Comparison of ENCODE assay signal across 8 cellular contexts in genomic region chr1:11735854-11736745, GRCh38. TPM values are rescaled to one million over a fixed set of nuclear protein-coding genes. Genes with fewer than 3 reads are reported as not detected.
DNase-seq lines count a peak whose midpoint lies in the region; ATAC-seq and TF ChIP-seq lines count a peak whose summit lies in the region.

Gene AGTRAP (plus strand): TSS chr1:11736136. CDS start chr1:11736209, 73 bp downstream.

- H3K27me3 ChIP-seq in mononuclear cell (ENCODE audit: insufficient read depth, low read length): no peaks in the 10 kb centered on the region

- H3K9me3 ChIP-seq in OCI-LY7 (ENCODE audit: low read length) (no peaks in the 10 kb centered on the region), mononuclear cell (ENCODE audit: low read depth, low read length) (no peaks in the 10 kb centered on the region)

- BruUV-seq in OCI-LY7 (replicated peaks; lab: Mats Ljungman, UMichigan): no TSS peak

- H4K20me1 ChIP-seq in OCI-LY7 (ENCODE audit: insufficient read depth, low read length): no peaks in the 10 kb centered on the region

- DNase-seq in Ammon's horn (ENCODE audit: low spot score) (peak; percentile 98), HUDEP-2 (lab: John Stamatoyannopoulos, UW; ENCODE audit: unreplicated experiment in 76 of 76) (peak in 75 of 76 experiments; percentile 36 to 93 (median 87)), OCI-LY7 (ENCODE audit: low spot score) (peak; percentile 93), activated T-cell treated with anti-CD3 and anti-CD28 coated beads for 24 hours (ENCODE audit: low read depth) (peak; percentile 81), epithelial cell of esophagus (ENCODE audit: low read depth) (peak; percentile 92)
- peak; percentile 85 to 90 for DNase-seq in stimulated activated CD8-positive, alpha-beta memory T cell treated with anti-CD3 and anti-CD28 coated beads, Interleukin-2, amount 100 ng/mL, for 48 hours (ENCODE audit: low read depth in 2 of 2)

- no peaks in the 10 kb centered on the region for H3K36me3 ChIP-seq in OCI-LY7 (ENCODE audit: insufficient read depth, low read length)

- CTCF ChIA-PET in OCI-LY7 (lab: Charles Lee; ENCODE audit: unreplicated experiment): interaction anchor here (0.5 kb wide), 1 partner anchor 67 kb away, joined by 5 read pairs; no protein-coding TSS in a partner anchor

- TF ChIP-seq CTCF in OCI-LY7 (conservative IDR thresholded peaks at IDR 0.05; ENCODE audit: low read length): peak; percentile 31
- no peak for TF ChIP-seq CTCF in epithelial cell of esophagus (IDR thresholded peaks at IDR 0.05; ENCODE audit: insufficient read depth, low read depth, low read length, missing control alignments)

- peak within 1 kb of the TSS; percentile 78 for H2AFZ ChIP-seq in OCI-LY7 (ENCODE audit: low read length)

- intact Hi-C loops in OCI-LY7 (cut with micrococcal nuclease; ENCODE audit: unreplicated experiment): loop anchor here (2.0 to 10.0 kb wide), 2 partner anchors 67 to 249 kb away; partner anchors contain the start of gene MFN2

- peak within 1 kb of the TSS; percentile 89 for H3K4me2 ChIP-seq in OCI-LY7 (ENCODE audit: low read length)

- no peaks in the 10 kb centered on the region; the same call in 1 of the 2 replicates for H3K79me2 ChIP-seq in OCI-LY7 (ENCODE audit: insufficient read depth, low read depth, low read length)

- H3K27ac ChIP-seq in OCI-LY7 (ENCODE audit: low read depth, low read length, poor library complexity, severe bottlenecking): peak within 1 kb of the TSS; percentile 48

- ATAC-seq in GM19351 (IDR thresholded peaks at IDR 0.05; ENCODE audit: unreplicated experiment): peak; percentile 74

- POLR2A ChIA-PET in OCI-LY7 (lab: Charles Lee): interaction anchor here (0.7 to 1.5 kb wide), 4 partner anchors 17 to 174 kb away, joined by 3 to 5 read pairs (median 3); no protein-coding TSS in a partner anchor

- H3K4me3 ChIP-seq in OCI-LY7 (ENCODE audit: low read depth, low read length, poor library complexity, severe bottlenecking) (peak within 1 kb of the TSS; percentile 81), epithelial cell of esophagus (ENCODE audit: low read length) (peak within 1 kb of the TSS; percentile 96), mononuclear cell (ENCODE audit: low read length) (peak within 1 kb of the TSS; percentile 96)

- no peaks in the 10 kb centered on the region for H3K9me2 ChIP-seq in OCI-LY7 (ENCODE audit: insufficient read depth, low read length)

- H3K4me1 ChIP-seq in OCI-LY7 (ENCODE audit: insufficient read depth, low read length, poor library complexity, severe bottlenecking) (peaks cover 17% of the 10 kb centered on the region), mononuclear cell (ENCODE audit: insufficient read depth, low read length) (peaks cover 84% of the 10 kb centered on the region)

RNA-seq across cellular contexts. Expression of gene AGTRAP, which starts in this region (rescaled TPM):
- 20.5 and 40.0 TPM in 2 replicates for total RNA-seq in OCI-LY7 (2014; rRNA removed; shearing (Covaris generic))
- total RNA-seq in OCI-LY7 (2022): 34.7 and 36.1 TPM in 2 replicates
- 62.0 TPM for total RNA-seq in mononuclear cell

Comparison
In these comparisons a context has a peak if more than half of its experiments do, and no peak if none do; other contexts are left out.
1. Peak in every context shown above with its lines: DNase-seq, ATAC-seq, H3K4me3 ChIP-seq and H3K27ac ChIP-seq.